In the genomic region with DNA sequence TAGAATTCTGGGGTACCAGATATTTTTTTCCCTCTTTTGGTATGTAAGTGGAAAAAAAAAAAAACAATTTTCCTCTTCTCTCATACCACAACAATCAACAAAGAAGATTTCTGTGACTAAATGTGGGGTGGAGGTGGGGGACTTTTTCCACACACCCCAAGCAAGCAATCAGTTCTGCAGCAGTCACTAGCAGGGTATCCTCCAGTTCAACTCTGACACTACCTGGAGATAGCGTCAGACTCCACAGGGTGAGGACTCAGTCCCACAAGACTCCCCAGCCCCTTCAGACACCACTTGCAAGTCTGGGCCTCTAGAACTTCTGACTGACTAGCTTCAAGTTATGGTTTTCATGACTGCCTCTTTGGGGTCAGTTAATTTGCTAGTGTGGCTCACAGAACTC, we compare ENCODE assay signal across 22 cellular contexts. TPM values are rescaled to one million over a fixed set of nuclear protein-coding genes. Genes with fewer than 3 reads are reported as not detected.
DNase-seq lines count a peak whose midpoint lies in the region; ATAC-seq and TF ChIP-seq lines count a peak whose summit lies in the region.
"Had no signal": no experiment of that assay in that cellular context is flagged by ENCODE, and none has a peak within 500 bp of the region (broad histone marks: within the 10 kb centered on the region; RNA-seq: fewer than 3 reads in every experiment).

No MANE protein-coding gene starts in this region.

- peak; percentile 36 for DNase-seq in activated CD8-positive, alpha-beta memory T cell treated with anti-CD3 and anti-CD28 coated beads, Interleukin-2, amount 50 U/mL, for 4 hours
- no peak for DNase-seq in activated CD8-positive, alpha-beta memory T cell treated with anti-CD3 and anti-CD28 coated beads for 24 hours
- DNase-seq in NB4 (ENCODE audit: low read depth) = no peak
- DNase-seq in activated T-cell treated with anti-CD3 and anti-CD28 coated beads, Interleukin-2, amount 50 U/mL, for 72 hours = peak in 1 of 2 donors; percentile 29
- no peak for DNase-seq in natural killer cell treated with Interleukin-12 subunit alpha and Interleukin-12 subunit beta and Interleukin-15 and Interleukin-18, amount 100 ng/mL, for 72 hours (ENCODE audit: low spot score)
- no peak for DNase-seq in NCI-H2029 treated with DMSO at 0.1 percent for 48 hours (lab: John Stamatoyannopoulos, UW)
- no peak for DNase-seq in DMS153 (lab: John Stamatoyannopoulos, UW)
- DNase-seq: ACHN; C1 segment of cervical spinal cord; erythroblast; foreskin keratinocyte; Kasumi-1; kidney; lower lobe of right lung; NCI-H1092 treated with DMSO at 0.1 percent for 48 hours; NK-92 treated with Interleukin-12 subunit alpha and Interleukin-12 subunit beta, amount 100 ng/mL, for 24 hours; nucleus accumbens had no signal

- H3K36me3 Mint-ChIP-seq in activated T-cell treated with anti-CD3 and anti-CD28 coated beads, Interleukin-2, amount 50 U/mL, for 72 hours (ENCODE audit: insufficient read depth in 2 of 2) = peaks cover 18 to 66% of the 10 kb centered on the region in 2 donors
- peaks cover 30% of the 10 kb centered on the region for H3K36me3 Mint-ChIP-seq in natural killer cell treated with Interleukin-12 subunit alpha and Interleukin-12 subunit beta and Interleukin-15 and Interleukin-18, amount 100 ng/mL, for 72 hours

- TF ChIP-seq POLR2A in NB4 (IDR thresholded peaks at IDR 0.05; ENCODE audit: extremely low read depth, insufficient read length) = no peak

- H3K4me3 Mint-ChIP-seq in activated T-cell treated with anti-CD3 and anti-CD28 coated beads, Interleukin-2, amount 50 U/mL, for 72 hours = peak overlapping the region; percentile 57 to 75
- H3K4me3 Mint-ChIP-seq in natural killer cell treated with Interleukin-12 subunit alpha and Interleukin-12 subunit beta and Interleukin-15 and Interleukin-18, amount 100 ng/mL, for 72 hours = peak overlapping the region; percentile 32

- H3K4me1 Mint-ChIP-seq in activated T-cell treated with anti-CD3 and anti-CD28 coated beads, Interleukin-2, amount 50 U/mL, for 72 hours (ENCODE audit: low read depth) = peaks cover 100% of the 10 kb centered on the region
- H3K4me1 Mint-ChIP-seq in natural killer cell treated with Interleukin-12 subunit alpha and Interleukin-12 subunit beta and Interleukin-15 and Interleukin-18, amount 100 ng/mL, for 72 hours (ENCODE audit: low read depth in 2 of 2) = peaks cover 55 to 61% of the 10 kb centered on the region in 2 donors

- no peaks in the 10 kb centered on the region for H3K9me3 Mint-ChIP-seq in activated T-cell treated with anti-CD3 and anti-CD28 coated beads, Interleukin-2, amount 50 U/mL, for 72 hours
- H3K9me3 Mint-ChIP-seq in natural killer cell treated with Interleukin-12 subunit alpha and Interleukin-12 subunit beta and Interleukin-15 and Interleukin-18, amount 100 ng/mL, for 72 hours = no peaks in the 10 kb centered on the region
- H3K9me3 Mint-ChIP-seq: central memory CD8-positive, alpha-beta T cell had no signal

- H3K4me3 ChIP-seq in NB4 (ENCODE audit: low read depth, low read length) = peak overlapping the region; percentile 3
- H3K4me3 ChIP-seq: HAP-1, lower lobe of right lung, SJSA1 had no signal

- peak; percentile 80 to 82 for ATAC-seq in activated T-cell treated with anti-CD3 and anti-CD28 coated beads, Interleukin-2, amount 50 U/mL, for 72 hours (replicated peaks in 1 of 2)
- no peak for ATAC-seq in natural killer cell treated with Interleukin-12 subunit alpha and Interleukin-12 subunit beta and Interleukin-15 and Interleukin-18, amount 100 ng/mL, for 72 hours
- ATAC-seq in HG02970 (IDR thresholded peaks at IDR 0.05; ENCODE audit: low FRiP score, unreplicated experiment) = no peak
- ATAC-seq: foreskin keratinocyte, lower lobe of right lung had no signal

- peak overlapping the region; percentile 95 for H3K27ac Mint-ChIP-seq in activated T-cell treated with anti-CD3 and anti-CD28 coated beads, Interleukin-2, amount 50 U/mL, for 72 hours
- no peak overlapping the region for H3K27ac Mint-ChIP-seq in natural killer cell treated with Interleukin-12 subunit alpha and Interleukin-12 subunit beta and Interleukin-15 and Interleukin-18, amount 100 ng/mL, for 72 hours

- H3K27me3 Mint-ChIP-seq in activated T-cell treated with anti-CD3 and anti-CD28 coated beads, Interleukin-2, amount 50 U/mL, for 72 hours (ENCODE audit: low read depth) = no peaks in the 10 kb centered on the region
- no peaks in the 10 kb centered on the region for H3K27me3 Mint-ChIP-seq in natural killer cell treated with Interleukin-12 subunit alpha and Interleukin-12 subunit beta and Interleukin-15 and Interleukin-18, amount 100 ng/mL, for 72 hours
- H3K27me3 Mint-ChIP-seq: central memory CD8-positive, alpha-beta T cell had no signal

- no peak for TF ChIP-seq CTCF in NB4 (IDR thresholded peaks at IDR 0.05; ENCODE audit: low read depth, low read length)

RNA-seq across cellular contexts. Expression of gene DHX9, which starts 6.2 kb away (rescaled TPM):
- 10 to 100 TPM; 94.6 to 98.4 TPM for total RNA-seq in activated T-cell treated with anti-CD3 and anti-CD28 coated beads, Interleukin-2, amount 50 U/mL, for 72 hours
- total RNA-seq in natural killer cell treated with Interleukin-12 subunit alpha and Interleukin-12 subunit beta and Interleukin-15 and Interleukin-18, amount 100 ng/mL, for 72 hours = 100 to 1,000 TPM; 217 to 247 TPM

RNA-seq across cellular contexts. Expression of gene NPL, which starts 55.8 kb away (rescaled TPM):
- 1 to 10 TPM; 4.4 to 7.5 TPM for total RNA-seq in activated T-cell treated with anti-CD3 and anti-CD28 coated beads, Interleukin-2, amount 50 U/mL, for 72 hours
- 1 to 10 TPM; 3.4 to 5.3 TPM for total RNA-seq in natural killer cell treated with Interleukin-12 subunit alpha and Interleukin-12 subunit beta and Interleukin-15 and Interleukin-18, amount 100 ng/mL, for 72 hours
- total RNA-seq: G401 had no signal

Comparison
In these comparisons a context has a peak if more than half of its experiments do, and no peak if none do; other contexts are left out.
1. ATAC-seq: peak in activated T-cell treated with anti-CD3 and anti-CD28 coated beads, Interleukin-2, amount 50 U/mL, for 72 hours (2 of 2); none in natural killer cell treated with Interleukin-12 subunit alpha and Interleukin-12 subunit beta and Interleukin-15 and Interleukin-18, amount 100 ng/mL, for 72 hours (0 of 2) and HG02970 (single experiment).